In genomic region chr13:73300718-73301425, GRCh38 we compare ENCODE assay signal across 14 cellular contexts.
DNase-seq lines count a peak whose midpoint lies in the region; ATAC-seq and TF ChIP-seq lines count a peak whose summit lies in the region.
"Had no signal": no experiment of that assay in that cellular context is flagged by ENCODE, and none has a peak within 500 bp of the region (broad histone marks: within the 10 kb centered on the region; RNA-seq: fewer than 3 reads in every experiment).

No MANE protein-coding gene starts in this region.

- no peak overlapping the region for H3K9ac ChIP-seq in GM23248

- H3K4me3 ChIP-seq in epithelial cell of proximal tubule (ENCODE audit: low read depth, low read length), result no peak overlapping the region
- H3K4me3 ChIP-seq in thyroid gland (replicated peaks in 1 of 3), result no peak overlapping the region
- no peak overlapping the region for H3K4me3 ChIP-seq in GM23248
- H3K4me3 ChIP-seq in PC-9, result no peak overlapping the region

- H3K36me3 ChIP-seq in thyroid gland (no peaks in the 10 kb centered on the region), GM23248 (ENCODE audit: low read depth) (no peaks in the 10 kb centered on the region), PC-9 (ENCODE audit: low read depth) (no peaks in the 10 kb centered on the region)

- H4K20me1 ChIP-seq in GM23248 (ENCODE audit: insufficient read depth) (no peaks in the 10 kb centered on the region), PC-9 (ENCODE audit: insufficient read depth) (no peaks in the 10 kb centered on the region)

- H3K4me1 ChIP-seq in thyroid gland, result no peaks in the 10 kb centered on the region
- H3K4me1 ChIP-seq in foreskin keratinocyte, result peaks cover 10% of the 10 kb centered on the region
- peaks cover 8% of the 10 kb centered on the region for H3K4me1 ChIP-seq in GM23248 (ENCODE audit: insufficient read depth)
- no peaks in the 10 kb centered on the region for H3K4me1 ChIP-seq in PC-9 (replicated peaks; ENCODE audit: insufficient read depth)

- H3K27me3 ChIP-seq in thyroid gland (no peaks in the 10 kb centered on the region), foreskin keratinocyte (no peaks in the 10 kb centered on the region), GM23248 (replicated peaks; ENCODE audit: insufficient read depth) (no peaks in the 10 kb centered on the region), PC-9 (ENCODE audit: insufficient read depth, low read depth) (no peaks in the 10 kb centered on the region)

- no peak overlapping the region for H2AFZ ChIP-seq in GM23248
- no peak overlapping the region for H2AFZ ChIP-seq in PC-9

- WGBS in thyroid gland, 2 donors, result 97% methylated on average over 3 of the region's 3 CpGs
- WGBS in GM23248 (ENCODE audit: low coverage in 1 of 2, low lambda C conversion rate in 2 of 2, missing lambda C conversion rate in 2 of 2), 2 experiments, result 83 to 85% methylated on average over 3 of the region's 3 CpGs

- POLR2A ChIA-PET in PC-9 (lab: Charles Lee; ENCODE audit: unreplicated experiment), result no interaction called here

- DNase-seq in HK-2 (ENCODE audit: unreplicated experiment) (peak; percentile 2), epithelial cell of proximal tubule (ENCODE audit: low read depth) (peak; percentile 58), left kidney (ENCODE audit: low read depth, low spot score) (peak; percentile 15), renal cortical epithelial cell (ENCODE audit: low read depth) (peak; percentile 87), thyroid gland (no peak), foreskin keratinocyte (no peak), GM23248 (no peak), PC-9 (no peak)
- DNase-seq: H9, NCI-H1436, NCI-H2081 treated with DMSO at 0.1 percent for 48 hours, NCI-H524, SHP77 treated with DMSO at 0.1 percent for 48 hours had no signal

- no peak for ATAC-seq in foreskin keratinocyte

- peaks cover 11% of the 10 kb centered on the region; the same call in 1 of the 2 replicates for H3F3A ChIP-seq in GM23248 (ENCODE audit: insufficient read depth)
- H3F3A ChIP-seq in PC-9 (ENCODE audit: insufficient read depth, low read depth), result no peaks in the 10 kb centered on the region

- H3K4me2 ChIP-seq in GM23248 (ENCODE audit: unreplicated experiment), result no peak overlapping the region
- no peak overlapping the region for H3K4me2 ChIP-seq in PC-9

- no peak for TF ChIP-seq POLR2A in thyroid gland (IDR thresholded peaks at IDR 0.05)

- TF ChIP-seq CTCF in epithelial cell of proximal tubule (conservative IDR thresholded peaks at IDR 0.05; ENCODE audit: low read depth, low read length) (no peak), thyroid gland (IDR thresholded peaks at IDR 0.05) (no peak), foreskin keratinocyte (conservative IDR thresholded peaks at IDR 0.05) (no peak), PC-9 (conservative IDR thresholded peaks at IDR 0.05) (no peak)

- H3K9me3 ChIP-seq in thyroid gland (no peaks in the 10 kb centered on the region), GM23248 (ENCODE audit: low read depth) (no peaks in the 10 kb centered on the region), PC-9 (ENCODE audit: insufficient read depth, low read depth) (peaks cover 4% of the 10 kb centered on the region; the same call in 1 of the 2 replicates)

- H3K9me2 ChIP-seq in GM23248 (ENCODE audit: insufficient read depth) (no peaks in the 10 kb centered on the region), PC-9 (ENCODE audit: insufficient read depth) (peaks cover 2% of the 10 kb centered on the region; the same call in 1 of the 2 replicates)

- H3K79me2 ChIP-seq in GM23248 (ENCODE audit: insufficient read depth) (no peaks in the 10 kb centered on the region), PC-9 (ENCODE audit: low read depth) (no peaks in the 10 kb centered on the region)

- CTCF ChIA-PET in PC-9 (lab: Charles Lee), result no interaction called here

- no TSS peak for BruUV-seq in PC-9 (replicated peaks; lab: Mats Ljungman, UMichigan)

- in situ Hi-C loops in GM23248 (cut with MboI), result no loop called here

- no peak overlapping the region for H3K27ac ChIP-seq in thyroid gland
- H3K27ac ChIP-seq in foreskin keratinocyte, result no peak overlapping the region
- no peak overlapping the region for H3K27ac ChIP-seq in GM23248
- H3K27ac ChIP-seq in PC-9, result no peak overlapping the region
- H3K27ac ChIP-seq: C4-2B had no signal

- intact Hi-C loops in thyroid gland (cut with DNase I), result no loop called here
- intact Hi-C loops in PC-9 (cut with micrococcal nuclease; ENCODE audit: unreplicated experiment), result no loop called here

Comparison
In these comparisons a context has a peak if more than half of its experiments do, and no peak if none do; other contexts are left out.
1. DNase-seq: peak in HK-2 (single experiment), epithelial cell of proximal tubule (single experiment), left kidney (single experiment) and renal cortical epithelial cell (single experiment); none in thyroid gland (0 of 2), foreskin keratinocyte (0 of 2), GM23248 (single experiment) and PC-9 (0 of 2).